In genomic region chr20:43590036-43590391, GRCh38 we compare ENCODE assay signal across 8 cellular contexts. TPM values are rescaled to one million over a fixed set of nuclear protein-coding genes. Genes with fewer than 3 reads are reported as not detected.
DNase-seq lines count a peak whose midpoint lies in the region; ATAC-seq and TF ChIP-seq lines count a peak whose summit lies in the region.

No MANE protein-coding gene starts in this region.

- H3K27me3 ChIP-seq in H9 (ENCODE audit: insufficient read depth, low read length), result no peaks in the 10 kb centered on the region
- H3K27me3 ChIP-seq in esophagus squamous epithelium, result no peaks in the 10 kb centered on the region
- peaks cover 0 to 4% (median 0%) of the 10 kb centered on the region in 3 experiments for H3K27me3 ChIP-seq in neuronal stem cell (ENCODE audit: control insufficient read depth in 3 of 3, insufficient read depth in 3 of 3, low read depth in 1 of 3, low read length in 3 of 3)

- H4K91ac ChIP-seq in H9 (ENCODE audit: insufficient read length, low read depth, low read length), result no peak overlapping the region
- H4K91ac ChIP-seq in neuronal stem cell (ENCODE audit: low read depth, low read length, poor library complexity), result no peak overlapping the region

- no peaks in the 10 kb centered on the region for H3K9me3 ChIP-seq in H9 (ENCODE audit: control insufficient read depth, low read depth, low read length)
- no peaks in the 10 kb centered on the region for H3K9me3 ChIP-seq in esophagus squamous epithelium
- H3K9me3 ChIP-seq in neuronal stem cell (replicated peaks in 1 of 2; ENCODE audit: control insufficient read depth in 2 of 2, insufficient read depth in 1 of 2, low read depth in 1 of 2, low read length in 2 of 2), result no peaks in the 10 kb centered on the region

- DNase-seq in Ammon's horn (ENCODE audit: low spot score) (peak; percentile 26), H9 (peak; percentile 41), esophagus squamous epithelium (lab: John Stamatoyannopoulos, UW) (no peak), neuronal stem cell (ENCODE audit: low spot score) (no peak), AG08396 (ENCODE audit: low spot score) (no peak)
- DNase-seq in NK-92 treated with Interleukin-12 subunit alpha and Interleukin-12 subunit beta, amount 100 ng/mL, for 24 hours (lab: John Stamatoyannopoulos, UW), result no peak

- peaks cover 2% of the 10 kb centered on the region; the same call in 1 of the 2 replicates for H3K27me3 Mint-ChIP-seq in H9 (ENCODE audit: low read depth)
- H3K27me3 Mint-ChIP-seq in T-helper 1 cell treated with Interleukin-12 subunit alpha and Interleukin-12 subunit beta and Interleukin-4 antibody, amounts not matched to agents 30 μg/mL and 1 μg/mL, for 36 hours (ENCODE audit: low read depth), result no peaks in the 10 kb centered on the region

- no peaks in the 10 kb centered on the region; a peak in 1 of 5 replicates for H3K9me3 Mint-ChIP-seq in H9
- no peaks in the 10 kb centered on the region for H3K9me3 Mint-ChIP-seq in T-helper 1 cell treated with Interleukin-12 subunit alpha and Interleukin-12 subunit beta and Interleukin-4 antibody, amounts not matched to agents 30 μg/mL and 1 μg/mL, for 36 hours

- H2BK20ac ChIP-seq in H9 (ENCODE audit: low read depth, low read length, poor library complexity, severe bottlenecking), result no peak overlapping the region

- peaks cover 6% of the 10 kb centered on the region for H3K23me2 ChIP-seq in H9 (ENCODE audit: insufficient read length, low read depth, low read length, poor library complexity, severe bottlenecking)

- no peak overlapping the region for H2BK12ac ChIP-seq in H9 (ENCODE audit: insufficient read length, low read depth, low read length)
- H2BK12ac ChIP-seq in neuronal stem cell (ENCODE audit: low read length), result no peak overlapping the region

- H3K4me3 ChIP-seq in esophagus squamous epithelium (peak overlapping the region; percentile 59 to 99 (median 74)), neuronal stem cell (ENCODE audit: low read length in 2 of 2) (peak overlapping the region; percentile 74 to 83)

- H3K79me2 ChIP-seq in H9 (ENCODE audit: insufficient read depth, low read length), result no peaks in the 10 kb centered on the region; the same call in 1 of the 2 replicates

- peaks cover 3% of the 10 kb centered on the region for H3K79me1 ChIP-seq in H9 (ENCODE audit: insufficient read depth, low read depth, low read length, poor library complexity, severe bottlenecking)
- H3K79me1 ChIP-seq in neuronal stem cell (ENCODE audit: low read depth, low read length), result no peaks in the 10 kb centered on the region

- H2BK120ac ChIP-seq in H9 (ENCODE audit: low read depth, low read length, poor library complexity, severe bottlenecking), result no peak overlapping the region
- H2BK120ac ChIP-seq in neuronal stem cell (ENCODE audit: low read depth, low read length), result no peak overlapping the region

- no peak overlapping the region for H3K4ac ChIP-seq in H9 (ENCODE audit: low read depth, low read length)
- H3K4ac ChIP-seq in neuronal stem cell (ENCODE audit: low read length), result no peak overlapping the region

- peak overlapping the region; percentile 82 to 92 for H3K4me3 Mint-ChIP-seq in H9
- H3K4me3 Mint-ChIP-seq in T-helper 1 cell treated with Interleukin-12 subunit alpha and Interleukin-12 subunit beta and Interleukin-4 antibody, amounts not matched to agents 30 μg/mL and 1 μg/mL, for 36 hours, result peak overlapping the region; percentile 92

- H3K14ac ChIP-seq in H9 (ENCODE audit: insufficient read depth, low read length) (no peak overlapping the region), neuronal stem cell (ENCODE audit: low read length) (no peak overlapping the region)

- H3K4me1 ChIP-seq in H9 (ENCODE audit: insufficient read depth, low read length) (no peaks in the 10 kb centered on the region; the same call in 1 of the 2 replicates), esophagus squamous epithelium (peaks cover 3 to 22% (median 13%) of the 10 kb centered on the region in 3 donors), neuronal stem cell (ENCODE audit: control insufficient read depth in 2 of 2, insufficient read depth in 1 of 2, low read depth in 1 of 2, low read length in 2 of 2) (peaks cover 3 to 4% of the 10 kb centered on the region in 2 donors)

- H3K36me3 Mint-ChIP-seq in H9 (ENCODE audit: insufficient read depth in 1 of 3, low read depth in 3 of 3), result peaks cover 8 to 10% (median 9%) of the 10 kb centered on the region in 3 experiments; a peak in 6 of 7 replicates
- peaks cover 1% of the 10 kb centered on the region for H3K36me3 Mint-ChIP-seq in T-helper 1 cell treated with Interleukin-12 subunit alpha and Interleukin-12 subunit beta and Interleukin-4 antibody, amounts not matched to agents 30 μg/mL and 1 μg/mL, for 36 hours (ENCODE audit: low read depth)

- H3K36me3 ChIP-seq in esophagus squamous epithelium, result peaks cover 0 to 12% (median 3%) of the 10 kb centered on the region in 3 donors
- H3K36me3 ChIP-seq in neuronal stem cell (replicated peaks in 1 of 2; ENCODE audit: control insufficient read depth in 2 of 2, insufficient read depth in 2 of 2, low read length in 2 of 2), result peaks cover 2 to 9% of the 10 kb centered on the region in 2 donors

- no peak overlapping the region for H2BK5ac ChIP-seq in H9 (ENCODE audit: insufficient read length, low read length)
- no peak overlapping the region for H2BK5ac ChIP-seq in neuronal stem cell (ENCODE audit: low read length)

- TF ChIP-seq POLR2A in esophagus squamous epithelium (IDR thresholded peaks at IDR 0.05), result no peak

- no peak overlapping the region for H4K8ac ChIP-seq in H9 (replicated peaks; ENCODE audit: insufficient read length, low read depth, low read length)
- H4K8ac ChIP-seq in neuronal stem cell (ENCODE audit: low read depth, low read length), result no peak overlapping the region

- no peak overlapping the region for H3K18ac ChIP-seq in H9 (ENCODE audit: insufficient read length, low read depth, low read length)
- H3K18ac ChIP-seq in neuronal stem cell (ENCODE audit: low read length), result peak overlapping the region; percentile 84

- H2AK5ac ChIP-seq in H9 (ENCODE audit: insufficient read length, low read length) (no peak overlapping the region), neuronal stem cell (ENCODE audit: low read depth, low read length) (no peak overlapping the region)

- peak overlapping the region; percentile 33 for H3K9ac ChIP-seq in H9 (ENCODE audit: extremely low read depth, insufficient read length, low read length)
- H3K9ac ChIP-seq in neuronal stem cell (ENCODE audit: low read depth, low read length, poor library complexity), result no peak overlapping the region

- peaks cover 11 to 18% of the 10 kb centered on the region in 2 experiments for H3K4me1 Mint-ChIP-seq in H9
- peaks cover 15% of the 10 kb centered on the region for H3K4me1 Mint-ChIP-seq in T-helper 1 cell treated with Interleukin-12 subunit alpha and Interleukin-12 subunit beta and Interleukin-4 antibody, amounts not matched to agents 30 μg/mL and 1 μg/mL, for 36 hours (ENCODE audit: low read depth)

- H3K27ac Mint-ChIP-seq in H9, result peak overlapping the region; percentile 95 to 99 (median 99)
- peak overlapping the region; percentile 96 for H3K27ac Mint-ChIP-seq in T-helper 1 cell treated with Interleukin-12 subunit alpha and Interleukin-12 subunit beta and Interleukin-4 antibody, amounts not matched to agents 30 μg/mL and 1 μg/mL, for 36 hours

- no peaks in the 10 kb centered on the region for H4K20me1 ChIP-seq in H9 (ENCODE audit: control insufficient read depth, insufficient read depth, insufficient read length)

- TF ChIP-seq CTCF in H9 (conservative IDR thresholded peaks at IDR 0.05), result no peak
- TF ChIP-seq CTCF in esophagus squamous epithelium (IDR thresholded peaks at IDR 0.05), result no peak

- H2BK15ac ChIP-seq in H9 (ENCODE audit: low read depth, low read length), result no peak overlapping the region
- H2BK15ac ChIP-seq in neuronal stem cell (ENCODE audit: low read length), result no peak overlapping the region

- no peak overlapping the region for H3K23ac ChIP-seq in H9 (ENCODE audit: insufficient read length, low read depth, low read length)
- H3K23ac ChIP-seq in neuronal stem cell (ENCODE audit: low read depth, low read length, poor library complexity), result no peak overlapping the region

- H2AFZ ChIP-seq in H9 (ENCODE audit: low read length), result no peak overlapping the region
- H2AFZ ChIP-seq in neuronal stem cell (ENCODE audit: low read length), result peak overlapping the region; percentile 95

- no peak overlapping the region for H3T11ph ChIP-seq in H9 (ENCODE audit: low read length)

- no peak overlapping the region for H3K56ac ChIP-seq in H9 (ENCODE audit: insufficient read length, low read depth, low read length)

- H4K5ac ChIP-seq in H9 (ENCODE audit: insufficient read length, low read depth, low read length), result no peak overlapping the region

- peak overlapping the region; percentile 74 for H3K4me2 ChIP-seq in H9 (ENCODE audit: insufficient read depth, insufficient read length, low read length)
- H3K4me2 ChIP-seq in neuronal stem cell (ENCODE audit: insufficient read depth, low read length, poor library complexity, severe bottlenecking), result peak overlapping the region; percentile 64

- no peak for ATAC-seq in HG02970 (IDR thresholded peaks at IDR 0.05; ENCODE audit: low FRiP score, unreplicated experiment)

- no CpG with 5 or more reads among the region's 9 CpGs for WGBS in H9 (ENCODE audit: extremely low coverage, insufficient read length, low lambda C conversion rate)
- WGBS in esophagus squamous epithelium, 2 donors, result 28 to 32% methylated on average over 8 of the region's 9 CpGs
- no CpG with 5 or more reads among the region's 9 CpGs for WGBS in neuronal stem cell (ENCODE audit: extremely low coverage in 2 of 2, insufficient read length in 2 of 2, insufficient replicate concordance in 1 of 2), 2 donors

- H3K27ac ChIP-seq in H9 (ENCODE audit: insufficient read length, low read depth, low read length) (no peak overlapping the region), esophagus squamous epithelium (peak overlapping the region; percentile 68 to 90 (median 84)), neuronal stem cell (replicated peaks; ENCODE audit: low read length) (peak overlapping the region; percentile 40)

- intact Hi-C loops in esophagus squamous epithelium (cut with DNase I), result no loop called here

RNA-seq across cellular contexts. Expression of gene IFT52, which starts 0.7 kb away (rescaled TPM):
- 44.5 and 45.5 TPM in 2 replicates for total RNA-seq in H9 (2021)
- 10 to 100 TPM in 2 of 4 donors, 1 to 10 TPM in 2; 6.9 to 18.5 (median 13.0) TPM for total RNA-seq in esophagus squamous epithelium
- 98.6 TPM for polyA plus RNA-seq in neuronal stem cell (2013, experiment 1 of 2)
- 102 TPM for polyA plus RNA-seq in neuronal stem cell (2013, experiment 2 of 2)

RNA-seq across cellular contexts. Expression of gene SGK2, which starts 31.2 kb away (rescaled TPM):
- not detected in 2 replicates for total RNA-seq in H9 (2021)
- 1 to 10 TPM in 1 of 4 donors, under 1 TPM in 1, not detected in 2; 0.68 to 3.6 TPM for total RNA-seq in esophagus squamous epithelium
- 1.7 TPM for polyA plus RNA-seq in neuronal stem cell (2013, experiment 1 of 2)
- 1.9 TPM for polyA plus RNA-seq in neuronal stem cell (2013, experiment 2 of 2)

Comparison
In these comparisons a context has a peak if more than half of its experiments do, and no peak if none do; other contexts are left out.
1. DNase-seq: peak in Ammon's horn (single experiment) and H9 (single experiment); none in esophagus squamous epithelium (single experiment), neuronal stem cell (single experiment), AG08396 (single experiment) and NK-92 treated with Interleukin-12 subunit alpha and Interleukin-12 subunit beta, amount 100 ng/mL, for 24 hours (single experiment).